9 cellular contexts compared by ENCODE assay signal in genomic region chr1:202145325-202146140, GRCh38. TPM values are rescaled to one million over a fixed set of nuclear protein-coding genes. Genes with fewer than 3 reads are reported as not detected.
DNase-seq lines count a peak whose midpoint lies in the region; ATAC-seq and TF ChIP-seq lines count a peak whose summit lies in the region.
"Had no signal": no experiment of that assay in that cellular context is flagged by ENCODE, and none has a peak within 500 bp of the region (broad histone marks: within the 10 kb centered on the region; RNA-seq: fewer than 3 reads in every experiment).

No MANE protein-coding gene starts in this region.

- H3K4me3 ChIP-seq in Panc1 (ENCODE audit: low read depth in 2 of 2, low read length in 2 of 2) = peak overlapping the region; percentile 65 to 85

- DNase-seq in GM13977 (ENCODE audit: low spot score) (peak; percentile 64), Panc1 (ENCODE audit: low read depth, low spot score) (no peak), chondrocyte (ENCODE audit: low spot score) (no peak), NCI-H2196 treated with DMSO at 0.1 percent for 48 hours (lab: John Stamatoyannopoulos, UW; ENCODE audit: unreplicated experiment) (no peak), NCI-H2029 treated with DMSO at 0.1 percent for 48 hours (lab: John Stamatoyannopoulos, UW) (no peak)
- DNase-seq in natural killer cell treated with Interleukin-12 subunit alpha and Interleukin-12 subunit beta and Interleukin-15 and Interleukin-18, amount 100 ng/mL, for 72 hours (ENCODE audit: low spot score) = no peak

- CTCF ChIA-PET in Panc1 (lab: Charles Lee) = no interaction called here

- H3K27me3 ChIP-seq in Panc1 (ENCODE audit: control insufficient read depth, insufficient read depth, low read length) = no peaks in the 10 kb centered on the region

- BruUV-seq in Panc1 (replicated peaks; lab: Mats Ljungman, UMichigan) = no TSS peak

- H3K9me3 ChIP-seq in Panc1 (ENCODE audit: control insufficient read depth, insufficient read depth, low read depth, low read length) = no peaks in the 10 kb centered on the region

- peaks cover 1% of the 10 kb centered on the region for H3K36me3 Mint-ChIP-seq in chondrocyte (ENCODE audit: low read depth)
- H3K36me3 Mint-ChIP-seq in natural killer cell treated with Interleukin-12 subunit alpha and Interleukin-12 subunit beta and Interleukin-15 and Interleukin-18, amount 100 ng/mL, for 72 hours = peaks cover 7% of the 10 kb centered on the region

- in situ Hi-C loops in GM13977 (cut with MboI; ENCODE audit: low pct_unique_long_range_greater_than_20kb, low sequenced_read_pairs, unreplicated experiment) = no loop called here
- in situ Hi-C loops in Panc1 (cut with HindIII; ENCODE audit: low pct_unique_long_range_greater_than_20kb, low sequenced_read_pairs) = no loop called here

- H3K36me3 ChIP-seq in Panc1 (ENCODE audit: control insufficient read depth, insufficient read depth, low read length) = peaks cover 2% of the 10 kb centered on the region; the same call in 1 of the 2 replicates

- ATAC-seq in Panc1 (peak; percentile 38; the same call in 1 of the 2 replicates), HG02798 (IDR thresholded peaks at IDR 0.05; ENCODE audit: poor library complexity, unreplicated experiment) (no peak), GM18861 (IDR thresholded peaks at IDR 0.05; ENCODE audit: unreplicated experiment) (no peak)
- peak; percentile 30 to 72 for ATAC-seq in natural killer cell treated with Interleukin-12 subunit alpha and Interleukin-12 subunit beta and Interleukin-15 and Interleukin-18, amount 100 ng/mL, for 72 hours

- TF ChIP-seq CTCF in GM13977 (IDR thresholded peaks at IDR 0.05; ENCODE audit: extremely low read depth, insufficient read depth, missing control alignments) (no peak), Panc1 (IDR thresholded peaks at IDR 0.05) (no peak), chondrocyte (IDR thresholded peaks at IDR 0.05) (no peak)

- intact Hi-C loops in Panc1 (cut with micrococcal nuclease; ENCODE audit: unreplicated experiment) = no loop called here

- H3K27me3 Mint-ChIP-seq in chondrocyte (ENCODE audit: low read depth) = no peaks in the 10 kb centered on the region
- H3K27me3 Mint-ChIP-seq in natural killer cell treated with Interleukin-12 subunit alpha and Interleukin-12 subunit beta and Interleukin-15 and Interleukin-18, amount 100 ng/mL, for 72 hours = no peaks in the 10 kb centered on the region

- peak overlapping the region; percentile 89 for H3K27ac ChIP-seq in Panc1 (ENCODE audit: low read length)

- H3K9me3 Mint-ChIP-seq in chondrocyte (ENCODE audit: low read depth) = no peaks in the 10 kb centered on the region
- H3K9me3 Mint-ChIP-seq in natural killer cell treated with Interleukin-12 subunit alpha and Interleukin-12 subunit beta and Interleukin-15 and Interleukin-18, amount 100 ng/mL, for 72 hours = no peaks in the 10 kb centered on the region

- H3K4me3 Mint-ChIP-seq in chondrocyte (ENCODE audit: unreplicated experiment) = peak overlapping the region; percentile 79
- H3K4me3 Mint-ChIP-seq in natural killer cell treated with Interleukin-12 subunit alpha and Interleukin-12 subunit beta and Interleukin-15 and Interleukin-18, amount 100 ng/mL, for 72 hours = peak overlapping the region; percentile 92

- H3K4me1 Mint-ChIP-seq in chondrocyte (ENCODE audit: low read depth) = peaks cover 37% of the 10 kb centered on the region
- H3K4me1 Mint-ChIP-seq in natural killer cell treated with Interleukin-12 subunit alpha and Interleukin-12 subunit beta and Interleukin-15 and Interleukin-18, amount 100 ng/mL, for 72 hours (ENCODE audit: low read depth in 2 of 2) = peaks cover 22% of the 10 kb centered on the region in 2 donors

- peak overlapping the region; percentile 59 for H3K27ac Mint-ChIP-seq in chondrocyte (ENCODE audit: unreplicated experiment)
- H3K27ac Mint-ChIP-seq in natural killer cell treated with Interleukin-12 subunit alpha and Interleukin-12 subunit beta and Interleukin-15 and Interleukin-18, amount 100 ng/mL, for 72 hours = peak overlapping the region; percentile 80 to 87

- H3K4me1 ChIP-seq in Panc1 (ENCODE audit: control insufficient read depth, insufficient read depth, low read length) = peaks cover 15% of the 10 kb centered on the region

- POLR2A ChIA-PET in Panc1 (lab: Charles Lee) = no interaction called here

RNA-seq across cellular contexts. Expression of gene ARL8A, which starts 1.0 kb away (rescaled TPM):
- total RNA-seq in Panc1 (2021; ENCODE audit: unreplicated experiment) (62.6 TPM), chondrocyte (73.9 to 95.1 TPM (median 95.1 TPM) in 3 replicates)
- polyA plus RNA-seq in Panc1 (2012; ENCODE audit: insufficient read length) = 61.9 TPM
- 10 to 100 TPM; 68.0 to 80.0 TPM for total RNA-seq in natural killer cell treated with Interleukin-12 subunit alpha and Interleukin-12 subunit beta and Interleukin-15 and Interleukin-18, amount 100 ng/mL, for 72 hours

RNA-seq across cellular contexts. Expression of gene PTPN7, which starts 14.9 kb away (rescaled TPM):
- total RNA-seq in Panc1 (2021; ENCODE audit: unreplicated experiment) (0.33 TPM), chondrocyte (not detected in 3 replicates)
- not detected for polyA plus RNA-seq in Panc1 (2012; ENCODE audit: insufficient read length)
- total RNA-seq in natural killer cell treated with Interleukin-12 subunit alpha and Interleukin-12 subunit beta and Interleukin-15 and Interleukin-18, amount 100 ng/mL, for 72 hours = 100 to 1,000 TPM; 227 to 312 TPM

RNA-seq across cellular contexts. Expression of gene GPR37L1, which starts 22.8 kb away (rescaled TPM):
- total RNA-seq in Panc1 (2021; ENCODE audit: unreplicated experiment) (0.44 TPM), chondrocyte (not detected in 3 replicates)
- polyA plus RNA-seq in Panc1 (2012; ENCODE audit: insufficient read length) = 0.39 TPM
- not detected for total RNA-seq in natural killer cell treated with Interleukin-12 subunit alpha and Interleukin-12 subunit beta and Interleukin-15 and Interleukin-18, amount 100 ng/mL, for 72 hours
- total RNA-seq: T-helper 1 cell treated with Interleukin-12 subunit alpha and Interleukin-12 subunit beta and Interleukin-4 antibody, amounts not matched to agents 30 ng/mL and 1 ng/mL, for 36 hours had no signal

RNA-seq across cellular contexts. Expression of gene LGR6, which starts 48.1 kb away (rescaled TPM):
- total RNA-seq in Panc1 (2021; ENCODE audit: unreplicated experiment) (0.08 TPM), chondrocyte (1.4 to 4.1 TPM (median 1.8 TPM) in 3 replicates)
- 0.23 TPM for polyA plus RNA-seq in Panc1 (2012; ENCODE audit: insufficient read length)
- total RNA-seq in natural killer cell treated with Interleukin-12 subunit alpha and Interleukin-12 subunit beta and Interleukin-15 and Interleukin-18, amount 100 ng/mL, for 72 hours = 1 to 10 TPM; 5.8 to 5.9 TPM
- total RNA-seq: T-helper 1 cell treated with Interleukin-12 subunit alpha and Interleukin-12 subunit beta and Interleukin-4 antibody, amounts not matched to agents 30 ng/mL and 1 ng/mL, for 36 hours had no signal

Comparison
In these comparisons a context has a peak if more than half of its experiments do, and no peak if none do; other contexts are left out.
1. ATAC-seq: peak in Panc1 (single experiment) and natural killer cell treated with Interleukin-12 subunit alpha and Interleukin-12 subunit beta and Interleukin-15 and Interleukin-18, amount 100 ng/mL, for 72 hours (2 of 2); none in HG02798 (single experiment) and GM18861 (single experiment).
2. RNA of gene PTPN7, which starts 14.9 kb away (total RNA-seq): 227 to 312 TPM in natural killer cell treated with Interleukin-12 subunit alpha and Interleukin-12 subunit beta and Interleukin-15 and Interleukin-18, amount 100 ng/mL, for 72 hours; 0.33 TPM in Panc1 (single experiment) and not detected in chondrocyte; every median in the first group is over 100 times any median in the second.